18 cellular contexts compared by ENCODE assay signal in the genomic region with DNA sequence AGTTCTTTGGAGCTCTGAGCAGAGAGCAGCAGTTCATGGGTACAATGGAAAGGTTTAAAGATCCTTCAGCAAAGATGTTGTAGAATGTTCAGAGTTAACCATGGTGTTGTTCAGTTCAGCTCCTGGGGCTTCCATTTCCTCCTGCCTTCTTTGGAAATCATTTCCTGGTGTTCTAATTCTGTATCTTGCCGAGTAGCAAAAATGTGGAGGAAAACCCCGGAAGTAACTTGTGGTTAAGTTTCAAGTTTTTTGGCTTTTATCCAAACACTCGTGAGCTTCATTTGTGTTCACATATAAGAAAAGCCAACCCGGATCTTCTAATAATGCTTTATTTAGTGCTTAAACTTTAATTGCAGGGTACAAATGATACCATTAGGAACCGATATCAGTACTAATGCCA. TPM values are rescaled to one million over a fixed set of nuclear protein-coding genes. Genes with fewer than 3 reads are reported as not detected.
DNase-seq lines count a peak whose midpoint lies in the region; ATAC-seq, FAIRE-seq and TF ChIP-seq lines count a peak whose summit lies in the region.
"Had no signal": no experiment of that assay in that cellular context is flagged by ENCODE, and none has a peak within 500 bp of the region (broad histone marks: within the 10 kb centered on the region; RNA-seq: fewer than 3 reads in every experiment).

No MANE protein-coding gene starts in this region.

- no peak for TF ChIP-seq CTCF in A549 (IDR thresholded peaks at IDR 0.05)
- no peak for TF ChIP-seq CTCF in epithelial cell of esophagus (IDR thresholded peaks at IDR 0.05; ENCODE audit: insufficient read depth, low read depth, low read length, missing control alignments)
- no peak for TF ChIP-seq CTCF in GM10266 (IDR thresholded peaks at IDR 0.05; ENCODE audit: control insufficient read depth, insufficient read depth, low read depth, missing control alignments)
- TF ChIP-seq CTCF in RWPE1 (conservative IDR thresholded peaks at IDR 0.05; ENCODE audit: low read depth), result no peak

- ATAC-seq in A549 (no peak), left lobe of liver (no peak), GM21390 (IDR thresholded peaks at IDR 0.05; ENCODE audit: unreplicated experiment) (no peak)
- ATAC-seq: pancreas had no signal

- TF ChIP-seq POLR2A in A549 (IDR thresholded peaks at IDR 0.05; ENCODE audit: low read length), result no peak

- DNase-seq in A549 (ENCODE audit: low read depth in 1 of 2, low spot score in 1 of 2), result peak in 1 of 2 experiments; percentile 4
- peak; percentile 29 for DNase-seq in HT1080 (ENCODE audit: low read depth)
- peak; percentile 57 for DNase-seq in RPMI8226
- DNase-seq in epithelial cell of esophagus (ENCODE audit: low read depth), result peak; percentile 18
- no peak for DNase-seq in GM10266 (ENCODE audit: extremely low spot score)
- DNase-seq in left lobe of liver (ENCODE audit: low spot score), result no peak
- DNase-seq in RWPE1 (ENCODE audit: low spot score), result no peak
- DNase-seq: activated CD4-positive, CD25-positive, alpha-beta regulatory T cell; activated CD8-positive, alpha-beta memory T cell treated with anti-CD3 and anti-CD28 coated beads, Interleukin-2, amount 50 U/mL, for 48 hours; activated naive CD8-positive, alpha-beta T cell treated with anti-CD3 and anti-CD28 coated beads, Interleukin-2, amount 10 ng/mL, durations not matched to agents 7 days and 5 days; cortex of kidney; midbrain; NCI-H187; pancreas; SHP77 treated with DMSO at 0.1 percent for 48 hours; upper lobe of left lung had no signal

- H3K27ac ChIP-seq in A549 (no peak overlapping the region), RWPE1 (no peak overlapping the region)
- H3K27ac ChIP-seq: pancreas, upper lobe of left lung had no signal

- CTCF ChIA-PET in A549 (lab: Yijun Ruan, JAX), result no interaction called here
- CTCF ChIA-PET in RWPE1 (lab: Yijun Ruan, JAX), result interaction anchor here (1.0 kb wide), 1 partner anchor 18 kb away, joined by 6 read pairs; no protein-coding TSS in a partner anchor

- WGBS in A549 (ENCODE audit: missing lambda C conversion rate), result 20% methylated on average over 5 of the region's 5 CpGs

- 0 out of 3 replicates have a peak overlapping the region, but pooled peaks have one; percentile 8 for H3K4me2 ChIP-seq in A549

- FAIRE-seq in A549 (lab: Jason Lieb, UNC), result peak; percentile 82
- FAIRE-seq: H54, pancreas had no signal

- POLR2A ChIA-PET in A549 (lab: Yijun Ruan, JAX) (no interaction called here), RWPE1 (lab: Yijun Ruan, JAX; ENCODE audit: low non-redundant PET) (no interaction called here)

- no peak overlapping the region for H3K4me3 ChIP-seq in A549
- no peak overlapping the region for H3K4me3 ChIP-seq in epithelial cell of esophagus (ENCODE audit: low read length)
- H3K4me3 ChIP-seq: pancreas, upper lobe of left lung had no signal

- H3K4me1 ChIP-seq in A549, result no peaks in the 10 kb centered on the region
- H3K4me1 ChIP-seq: pancreas, upper lobe of left lung had no signal

- H3K9me3 ChIP-seq in A549, result no peaks in the 10 kb centered on the region
- H3K9me3 ChIP-seq: pancreas, upper lobe of left lung had no signal

- TF ChIP-seq EP300 in A549 (IDR thresholded peaks at IDR 0.05), result no peak

- no peak for TF ChIP-seq RAD21 in A549 (conservative IDR thresholded peaks at IDR 0.05 in 1 of 2, IDR thresholded peaks at IDR 0.05 in 1 of 2)

TF ChIP-seq in A549, 52 proteins besides CTCF, POLR2A, EP300 and RAD21:
- TF ChIP-seq NPAS2 (CRISPR knock-in tag; IDR thresholded peaks at IDR 0.05; ENCODE audit: borderline replicate concordance) (no peak), CHD2 (IDR thresholded peaks at IDR 0.05; ENCODE audit: low read length, partially characterized antibody) (no peak), TP53 (CRISPR knock-in tag; IDR thresholded peaks at IDR 0.05) (no peak), EHF (CRISPR knock-in tag; IDR thresholded peaks at IDR 0.05) (no peak), MAX (IDR thresholded peaks at IDR 0.05) (no peak), NFE2L2 (conservative IDR thresholded peaks at IDR 0.05; ENCODE audit: low read length) (no peak)
- TF ChIP-seq, protein P1, sequence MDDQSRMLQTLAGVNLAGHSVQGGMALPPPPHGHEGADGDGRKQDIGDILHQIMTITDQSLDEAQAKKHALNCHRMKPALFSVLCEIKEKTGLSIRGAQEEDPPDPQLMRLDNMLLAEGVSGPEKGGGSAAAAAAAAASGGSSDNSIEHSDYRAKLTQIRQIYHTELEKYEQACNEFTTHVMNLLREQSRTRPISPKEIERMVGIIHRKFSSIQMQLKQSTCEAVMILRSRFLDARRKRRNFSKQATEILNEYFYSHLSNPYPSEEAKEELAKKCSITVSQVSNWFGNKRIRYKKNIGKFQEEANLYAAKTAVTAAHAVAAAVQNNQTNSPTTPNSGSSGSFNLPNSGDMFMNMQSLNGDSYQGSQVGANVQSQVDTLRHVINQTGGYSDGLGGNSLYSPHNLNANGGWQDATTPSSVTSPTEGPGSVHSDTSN (IDR thresholded peaks at IDR 0.05), result no peak

RNA-seq across cellular contexts. Expression of gene ARX, which starts 33.6 kb away (rescaled TPM):
- polyA plus RNA-seq in A549 (2011; rRNA removed) (0.63 and 1.00 TPM in 2 replicates), A549 (2017; fragmentation: RNase III; extraction: RNeasy Plus Mini Kit Qiagen cat#74134 plus additional on column Dnase treatment) (0.21 to 0.46 TPM (median 0.40 TPM) in 3 replicates)
- polyA plus RNA-seq in A549 (2012; cell fraction: cytosol; rRNA removed), result 1.0 and 1.1 TPM in 2 replicates
- 1.0 and 1.7 TPM in 2 replicates for polyA plus RNA-seq in A549 (2012; cell fraction: nucleus; rRNA removed)
- polyA minus RNA-seq in A549 (2011; rRNA and poly(A)+ RNA removed), result 0.19 and 0.21 TPM in 2 replicates
- total RNA-seq in HT1080 (2014; rRNA removed; shearing (Covaris generic)), result 0.03 and 0.27 TPM in 2 replicates
- 0.05 and 0.06 TPM in 2 replicates for polyA plus RNA-seq in HT1080 (2015; cell fraction: cytosol; rRNA removed)
- 0.39 TPM in 1 of 2 replicates, not detected in the other for polyA plus RNA-seq in HT1080 (2015; cell fraction: nucleus; rRNA removed)
- total RNA-seq in left lobe of liver, result not detected
- total RNA-seq: activated naive CD8-positive, alpha-beta T cell treated with anti-CD3 and anti-CD28 coated beads, Interleukin-2, amount 10 ng/mL, durations not matched to agents 7 days and 5 days had no signal

Comparison
In these comparisons a context has a peak if more than half of its experiments do, and no peak if none do; other contexts are left out.
1. DNase-seq: peak in HT1080 (single experiment), RPMI8226 (single experiment) and epithelial cell of esophagus (single experiment); none in GM10266 (single experiment), left lobe of liver (single experiment) and RWPE1 (single experiment).